27 cellular contexts compared by ENCODE assay signal in genomic region chr4:118839221-118839927, GRCh38.
"Had no signal": no experiment of that assay in that cellular context is flagged by ENCODE, and none has a peak within 500 bp of the region (broad histone marks: within the 10 kb centered on the region; RNA-seq: fewer than 3 reads in every experiment).

No MANE protein-coding gene starts in this region.

- H3K79me2 ChIP-seq: parathyroid adenoma had no signal

- H3K9ac ChIP-seq: neural progenitor cell, parathyroid adenoma had no signal

- H3K4me1 ChIP-seq: neural progenitor cell, parathyroid adenoma had no signal

- H2AFZ ChIP-seq: neural progenitor cell, parathyroid adenoma had no signal

- H3K27me3 ChIP-seq: adrenal gland, ascending aorta, cardiac muscle cell, foreskin keratinocyte, heart left ventricle, neural progenitor cell, right atrium auricular region, stomach, thyroid gland had no signal

- H3K9me3 Mint-ChIP-seq: activated B cell treated with CpG ODN at 0.5 μM for 24 hours; activated naive CD4-positive, alpha-beta T cell treated with anti-CD3 and anti-CD28 coated beads for 36 hours; activated naive CD8-positive, alpha-beta T cell treated with anti-CD3 and anti-CD28 coated beads for 36 hours; brain; immature natural killer cell; memory B cell; natural killer cell; neural progenitor cell; stimulated activated naive B cell treated with anti-CD40 and anti-IgM and Interleukin-4, amounts not matched to agents 10 μg/mL and 1 μg/mL and 100 μg/mL, for 72 hours had no signal

- ATAC-seq: foreskin keratinocyte; heart left ventricle; natural killer cell; stimulated activated naive B cell treated with anti-CD40 and anti-IgM and Interleukin-4, amounts not matched to agents 10 μg/mL and 1 μg/mL and 100 μg/mL, for 72 hours had no signal

- DNase-seq: activated B cell treated with CpG ODN at 0.5 μM for 24 hours; activated CD8-positive, alpha-beta memory T cell treated with anti-CD3 and anti-CD28 coated beads for 24 hours; activated effector memory CD4-positive, alpha-beta T cell treated with Interleukin-2 at 50 U/mL for 16 hours; activated naive CD4-positive, alpha-beta T cell treated with anti-CD3 and anti-CD28 coated beads for 36 hours; activated naive CD8-positive, alpha-beta T cell treated with anti-CD3 and anti-CD28 coated beads for 36 hours; adrenal gland; cortex of kidney; foreskin keratinocyte; heart left ventricle; hypothalamus; immature natural killer cell; kidney; midbrain; natural killer cell; occipital lobe; stimulated activated CD4-positive, alpha-beta T cell treated with anti-CD3 and anti-CD28 coated beads, Interleukin-15, amount 100 ng/mL, for 24 hours; stimulated activated CD4-positive, alpha-beta T cell treated with anti-CD3 and anti-CD28 coated beads, Interleukin-2, amount 100 ng/mL, for 24 hours; stimulated activated naive B cell treated with anti-CD40 and anti-IgM and Interleukin-4, amounts not matched to agents 10 μg/mL and 1 μg/mL and 100 μg/mL, for 72 hours; stomach; thyroid gland had no signal

- H3K4me3 ChIP-seq: adrenal gland, ascending aorta, cardiac muscle cell, heart left ventricle, neural progenitor cell, right atrium auricular region, stomach, thyroid gland had no signal

- H3K4me2 ChIP-seq: neural progenitor cell had no signal

- H3K9me3 ChIP-seq: adrenal gland, ascending aorta, heart left ventricle, right atrium auricular region, stomach, thyroid gland had no signal

- H3K36me3 ChIP-seq: adrenal gland, ascending aorta, cardiac muscle cell, heart left ventricle, neural progenitor cell, right atrium auricular region, stomach, thyroid gland had no signal

- H3K27ac Mint-ChIP-seq: activated B cell treated with CpG ODN at 0.5 μM for 24 hours; activated naive CD4-positive, alpha-beta T cell treated with anti-CD3 and anti-CD28 coated beads for 36 hours; activated naive CD8-positive, alpha-beta T cell treated with anti-CD3 and anti-CD28 coated beads for 36 hours; natural killer cell; neural progenitor cell; stimulated activated naive B cell treated with anti-CD40 and anti-IgM and Interleukin-4, amounts not matched to agents 10 μg/mL and 1 μg/mL and 100 μg/mL, for 72 hours had no signal

- H3K36me3 Mint-ChIP-seq: activated naive CD8-positive, alpha-beta T cell treated with anti-CD3 and anti-CD28 coated beads for 36 hours; brain; immature natural killer cell; neural progenitor cell had no signal

- H3K27ac ChIP-seq: adrenal gland, ascending aorta, cardiac muscle cell, foreskin keratinocyte, heart left ventricle, neural progenitor cell, parathyroid adenoma, right atrium auricular region, stomach, thyroid gland had no signal

- H3K4me3 Mint-ChIP-seq: activated B cell treated with CpG ODN at 0.5 μM for 24 hours; activated naive CD4-positive, alpha-beta T cell treated with anti-CD3 and anti-CD28 coated beads for 36 hours; activated naive CD8-positive, alpha-beta T cell treated with anti-CD3 and anti-CD28 coated beads for 36 hours; memory B cell; neural progenitor cell; stimulated activated naive B cell treated with anti-CD40 and anti-IgM and Interleukin-4, amounts not matched to agents 10 μg/mL and 1 μg/mL and 100 μg/mL, for 72 hours had no signal

- H3K27me3 Mint-ChIP-seq: activated B cell treated with CpG ODN at 0.5 μM for 24 hours; activated naive CD8-positive, alpha-beta T cell treated with anti-CD3 and anti-CD28 coated beads for 36 hours had no signal
